Comparison of ENCODE assay signal across 13 cellular contexts in genomic region chr5:166595274-166595951, GRCh38.
"Had no signal": no experiment of that assay in that cellular context is flagged by ENCODE, and none has a peak within 500 bp of the region (broad histone marks: within the 10 kb centered on the region; RNA-seq: fewer than 3 reads in every experiment).

No MANE protein-coding gene starts in this region.

- H3K4me1 Mint-ChIP-seq: activated CD4-positive, alpha-beta memory T cell treated with anti-CD3 and anti-CD28 coated beads, Interleukin-2, amount 10 ng/mL, durations not matched to agents 7 days and 5 days; activated CD4-positive, alpha-beta T cell treated with anti-CD3 and anti-CD28 coated beads for 36 hours; central memory CD8-positive, alpha-beta T cell had no signal

- H3K4me1 ChIP-seq: esophagus squamous epithelium, spleen had no signal

- DNase-seq: activated CD4-positive, alpha-beta memory T cell treated with anti-CD3 and anti-CD28 coated beads, Interleukin-2, amount 10 ng/mL, durations not matched to agents 7 days and 5 days; activated CD4-positive, alpha-beta T cell treated with anti-CD3 and anti-CD28 coated beads for 36 hours; activated effector memory CD4-positive, alpha-beta T cell treated with Interleukin-2 at 50 U/mL for 16 hours; activated T-cell treated with anti-CD3 and anti-CD28 coated beads, Interleukin-2, amount 50 U/mL, for 4 hours; amygdala; esophagus squamous epithelium; spleen; T-helper 1 cell had no signal

- H3K36me3 ChIP-seq: esophagus squamous epithelium, spleen, thoracic aorta had no signal

- H3K4me3 ChIP-seq: coronary artery, esophagus squamous epithelium, spleen, thoracic aorta had no signal

- H3K9me3 Mint-ChIP-seq: brain had no signal

- H3K27ac ChIP-seq: coronary artery, esophagus squamous epithelium, spleen, thoracic aorta had no signal

- H3K27me3 Mint-ChIP-seq: activated CD4-positive, alpha-beta memory T cell treated with anti-CD3 and anti-CD28 coated beads, Interleukin-2, amount 10 ng/mL, durations not matched to agents 7 days and 5 days; activated CD4-positive, alpha-beta T cell treated with anti-CD3 and anti-CD28 coated beads for 36 hours; activated naive CD8-positive, alpha-beta T cell; central memory CD8-positive, alpha-beta T cell had no signal

- H3K4me3 Mint-ChIP-seq: activated CD4-positive, alpha-beta memory T cell treated with anti-CD3 and anti-CD28 coated beads, Interleukin-2, amount 10 ng/mL, durations not matched to agents 7 days and 5 days; activated CD4-positive, alpha-beta T cell treated with anti-CD3 and anti-CD28 coated beads for 36 hours; activated naive CD8-positive, alpha-beta T cell; activated T-cell treated with anti-CD3 and anti-CD28 coated beads, Interleukin-2, amount 50 U/mL, for 4 hours; brain; central memory CD8-positive, alpha-beta T cell had no signal

- H3K9me3 ChIP-seq: esophagus squamous epithelium, thoracic aorta had no signal

- H3K27me3 ChIP-seq: esophagus squamous epithelium, spleen had no signal

- H3K36me3 Mint-ChIP-seq: activated naive CD8-positive, alpha-beta T cell; brain had no signal

- H3K27ac Mint-ChIP-seq: activated CD4-positive, alpha-beta memory T cell treated with anti-CD3 and anti-CD28 coated beads, Interleukin-2, amount 10 ng/mL, durations not matched to agents 7 days and 5 days; activated CD4-positive, alpha-beta T cell treated with anti-CD3 and anti-CD28 coated beads for 36 hours; activated naive CD8-positive, alpha-beta T cell had no signal
